11 cellular contexts compared by ENCODE assay signal in genomic region chr16:8634991-8635736, GRCh38. TPM values are rescaled to one million over a fixed set of nuclear protein-coding genes. Genes with fewer than 3 reads are reported as not detected.
DNase-seq lines count a peak whose midpoint lies in the region; ATAC-seq, FAIRE-seq and TF ChIP-seq lines count a peak whose summit lies in the region.
"Had no signal": no experiment of that assay in that cellular context is flagged by ENCODE, and none has a peak within 500 bp of the region (broad histone marks: within the 10 kb centered on the region; RNA-seq: fewer than 3 reads in every experiment).

No MANE protein-coding gene starts in this region.

- CTCF ChIA-PET in A549 (lab: Yijun Ruan, JAX): interaction anchor here (0.6 to 3.2 kb wide), 20 partner anchors 9 to 244 kb away, joined by 3 to 25 read pairs (median 4); partner anchors contain the start of gene METTL22

- H3K79me2 ChIP-seq in hepatocyte: no peaks in the 10 kb centered on the region

- H3K9me3 ChIP-seq in A549: no peaks in the 10 kb centered on the region
- H3K9me3 ChIP-seq in WERI-Rb-1 (ENCODE audit: severe bottlenecking): no peaks in the 10 kb centered on the region
- H3K9me3 ChIP-seq in hepatocyte (ENCODE audit: low read depth): no peaks in the 10 kb centered on the region
- H3K9me3 ChIP-seq in kidney (ENCODE audit: control insufficient read depth in 1 of 2, low read length in 2 of 2): no peaks in the 10 kb centered on the region

- TF ChIP-seq POLR2A in A549 (IDR thresholded peaks at IDR 0.05; ENCODE audit: low read length): no peak

- in situ Hi-C loops in GM13977 (cut with MboI; ENCODE audit: low pct_unique_long_range_greater_than_20kb, low sequenced_read_pairs, unreplicated experiment): no loop called here

- no peak for FAIRE-seq in A549 (lab: Jason Lieb, UNC)
- FAIRE-seq in kidney (lab: Jason Lieb, UNC): no peak

- DNase-seq in A549 (ENCODE audit: low read depth in 1 of 2, low spot score in 1 of 2) (peak; percentile 48 to 64), GM13977 (ENCODE audit: low spot score) (no peak), WERI-Rb-1 (peak; percentile 55), hepatocyte (ENCODE audit: low spot score) (peak; percentile 55), NCI-H510A (lab: John Stamatoyannopoulos, UW) (no peak), kidney (no peak)
- DNase-seq: effector CD8-positive, alpha-beta T cell; NCI-H524 had no signal

- H2AFZ ChIP-seq in hepatocyte: no peak overlapping the region

- peaks cover 63% of the 10 kb centered on the region for H3K36me3 ChIP-seq in WERI-Rb-1
- H3K36me3 ChIP-seq in hepatocyte (replicated peaks; ENCODE audit: insufficient read depth, low read depth): peaks cover 4% of the 10 kb centered on the region
- peaks cover 34 to 55% of the 10 kb centered on the region in 2 donors for H3K36me3 ChIP-seq in kidney (ENCODE audit: control insufficient read depth in 1 of 2, insufficient read depth in 2 of 2, low read length in 2 of 2)

- TF ChIP-seq CTCF in A549 (IDR thresholded peaks at IDR 0.05): peak; percentile 61
- peak; percentile 17 for TF ChIP-seq CTCF in GM13977 (IDR thresholded peaks at IDR 0.05; ENCODE audit: extremely low read depth, insufficient read depth, missing control alignments)
- TF ChIP-seq CTCF in WERI-Rb-1 (IDR thresholded peaks at IDR 0.05; ENCODE audit: low read depth, low read length): peak; percentile 80
- peak; percentile 51 for TF ChIP-seq CTCF in hepatocyte (IDR thresholded peaks at IDR 0.05; ENCODE audit: poor library complexity)
- no peak for TF ChIP-seq CTCF in kidney (IDR thresholded peaks at IDR 0.05; ENCODE audit: borderline replicate concordance, extremely low read depth, insufficient read depth)

- H3K4me2 ChIP-seq in A549 (no peak overlapping the region), hepatocyte (no peak overlapping the region)

- H3K4me1 ChIP-seq in A549 (no peaks in the 10 kb centered on the region), hepatocyte (ENCODE audit: insufficient read depth) (no peaks in the 10 kb centered on the region), kidney (ENCODE audit: control insufficient read depth in 1 of 2, insufficient read depth in 1 of 2, low read depth in 1 of 2, low read length in 2 of 2) (no peaks in the 10 kb centered on the region)

- peaks cover 4% of the 10 kb centered on the region for H4K20me1 ChIP-seq in hepatocyte (ENCODE audit: insufficient read depth, poor library complexity, severe bottlenecking)

- H3K4me3 ChIP-seq in A549 (no peak overlapping the region), WERI-Rb-1 (ENCODE audit: low read depth, low read length) (no peak overlapping the region), hepatocyte (no peak overlapping the region), kidney (ENCODE audit: low read length in 2 of 2) (no peak overlapping the region)

- WGBS in A549 (ENCODE audit: missing lambda C conversion rate): 77% methylated on average over 17 of the region's 18 CpGs
- 87% methylated on average over 18 of the region's 18 CpGs for WGBS in hepatocyte (ENCODE audit: low lambda C conversion rate, missing lambda C conversion rate)

- no peak overlapping the region for H3K9ac ChIP-seq in kidney (ENCODE audit: low read length in 2 of 2)

- TF ChIP-seq RAD21 in A549 (conservative IDR thresholded peaks at IDR 0.05 in 1 of 2, IDR thresholded peaks at IDR 0.05 in 1 of 2): peak in 1 of 2 experiments; percentile 47; a peak in 3 of 5 replicates

- TF ChIP-seq EP300 in A549 (IDR thresholded peaks at IDR 0.05): no peak

- no peaks in the 10 kb centered on the region for H3K27me3 ChIP-seq in WERI-Rb-1 (ENCODE audit: insufficient read depth, low read depth, severe bottlenecking)
- H3K27me3 ChIP-seq in hepatocyte: no peaks in the 10 kb centered on the region

- intact Hi-C loops in kidney (cut with DNase I): no loop called here

- H3K27ac ChIP-seq in A549 (no peak overlapping the region), WERI-Rb-1 (no peak overlapping the region), hepatocyte (no peak overlapping the region), kidney (ENCODE audit: low read depth in 2 of 2, low read length in 2 of 2) (no peak overlapping the region)

- no peaks in the 10 kb centered on the region for H3K9me2 ChIP-seq in hepatocyte (replicated peaks; ENCODE audit: insufficient read depth)

- peak; percentile 87 to 93 for ATAC-seq in A549
- no peak for ATAC-seq in GM18873 (IDR thresholded peaks at IDR 0.05; ENCODE audit: low FRiP score, unreplicated experiment)
- no peak for ATAC-seq in GM21360 (IDR thresholded peaks at IDR 0.05; ENCODE audit: unreplicated experiment)

- POLR2A ChIA-PET in A549 (lab: Yijun Ruan, JAX): interaction anchor here (1.8 kb wide), 1 partner anchor 14 kb away, joined by 6 read pairs; the partner anchor contains the start of gene METTL22

TF ChIP-seq in A549, 52 proteins besides CTCF, POLR2A, EP300 and RAD21:
- TF ChIP-seq ZSCAN20 (CRISPR knock-in tag; IDR thresholded peaks at IDR 0.05) (no peak), SMC3 (IDR thresholded peaks at IDR 0.05) (peak; percentile 24; the same call in 1 of the 3 replicates)

RNA-seq across cellular contexts. Expression of gene METTL22, which starts 13.7 kb away (rescaled TPM):
- polyA plus RNA-seq in A549 (2011; rRNA removed): 36.7 and 40.9 TPM in 2 replicates
- 40.8 and 45.1 TPM in 2 replicates for polyA plus RNA-seq in A549 (2012; cell fraction: cytosol; rRNA removed)
- polyA plus RNA-seq in A549 (2012; cell fraction: nucleus; rRNA removed): 85.0 and 109 TPM in 2 replicates
- polyA plus RNA-seq in A549 (2017; fragmentation: RNase III; extraction: RNeasy Plus Mini Kit Qiagen cat#74134 plus additional on column Dnase treatment): 18.6 to 22.8 TPM (median 21.0 TPM) in 3 replicates
- polyA minus RNA-seq in A549 (2011; rRNA and poly(A)+ RNA removed): 65.2 and 70.4 TPM in 2 replicates
- 16.9 and 17.6 TPM in 2 replicates for total RNA-seq in hepatocyte
- 19.7 and 35.1 TPM in 2 replicates for polyA plus RNA-seq in hepatocyte
- 26.2 TPM for total RNA-seq in kidney
- polyA plus RNA-seq in kidney (ENCODE audit: insufficient read depth, low read depth, low replicate concordance): 12.0 TPM

RNA-seq across cellular contexts. Expression of gene ABAT, which starts 39.3 kb away (rescaled TPM):
- polyA plus RNA-seq in A549 (2011; rRNA removed): 1.2 and 1.3 TPM in 2 replicates
- 0.16 and 0.27 TPM in 2 replicates for polyA plus RNA-seq in A549 (2012; cell fraction: cytosol; rRNA removed)
- 0.58 and 0.69 TPM in 2 replicates for polyA plus RNA-seq in A549 (2012; cell fraction: nucleus; rRNA removed)
- polyA plus RNA-seq in A549 (2017; fragmentation: RNase III; extraction: RNeasy Plus Mini Kit Qiagen cat#74134 plus additional on column Dnase treatment): 0.60 to 0.68 TPM (median 0.66 TPM) in 3 replicates
- 1.1 and 1.7 TPM in 2 replicates for polyA minus RNA-seq in A549 (2011; rRNA and poly(A)+ RNA removed)
- total RNA-seq in hepatocyte: 50.1 and 59.1 TPM in 2 replicates
- polyA plus RNA-seq in hepatocyte: 18.8 and 31.2 TPM in 2 replicates
- total RNA-seq in kidney: 9.6 TPM
- 34.0 TPM for polyA plus RNA-seq in kidney (ENCODE audit: insufficient read depth, low read depth, low replicate concordance)

RNA-seq across cellular contexts. Expression of gene TMEM114, which starts 44.9 kb away (rescaled TPM):
- polyA plus RNA-seq in A549 (2011; rRNA removed) (not detected in 2 replicates), A549 (2017; fragmentation: RNase III; extraction: RNeasy Plus Mini Kit Qiagen cat#74134 plus additional on column Dnase treatment) (not detected in 3 replicates), hepatocyte (not detected in 2 replicates), kidney (ENCODE audit: insufficient read depth, low read depth, low replicate concordance) (not detected)
- polyA plus RNA-seq in A549 (2012; cell fraction: cytosol; rRNA removed): not detected in 2 replicates
- polyA plus RNA-seq in A549 (2012; cell fraction: nucleus; rRNA removed): not detected in 2 replicates
- polyA minus RNA-seq in A549 (2011; rRNA and poly(A)+ RNA removed): not detected in 2 replicates
- total RNA-seq in hepatocyte (not detected in 2 replicates), kidney (not detected)
- total RNA-seq: mesothelial cell of epicardium had no signal

Comparison
In these comparisons a context has a peak if more than half of its experiments do, and no peak if none do; other contexts are left out.
1. ATAC-seq: peak in A549 (2 of 2); none in GM18873 (single experiment) and GM21360 (single experiment).
2. DNase-seq: peak in A549 (2 of 2), WERI-Rb-1 (single experiment) and hepatocyte (single experiment); none in GM13977 (single experiment), NCI-H510A (single experiment) and kidney (single experiment).